ENCODE assay signal across 8 cellular contexts in genomic region chr5:115246361-115246991, GRCh38. TPM values are rescaled to one million over a fixed set of nuclear protein-coding genes. Genes with fewer than 3 reads are reported as not detected.
DNase-seq lines count a peak whose midpoint lies in the region; ATAC-seq and TF ChIP-seq lines count a peak whose summit lies in the region.

No MANE protein-coding gene starts in this region.

- peaks cover 19% of the 10 kb centered on the region for H3K4me1 ChIP-seq in lower lobe of right lung

- H3K27ac ChIP-seq in lower lobe of right lung = no peak overlapping the region

- peaks cover 10% of the 10 kb centered on the region for H3K36me3 ChIP-seq in lower lobe of right lung

- ATAC-seq in GM18502 (IDR thresholded peaks at IDR 0.05; ENCODE audit: poor library complexity, unreplicated experiment) (peak; percentile 64), HG03066 (IDR thresholded peaks at IDR 0.05; ENCODE audit: low read depth, unreplicated experiment) (peak; percentile 79), lower lobe of right lung (peak; percentile 63 to 66)

- intact Hi-C loops in lower lobe of right lung (cut with DNase I) = loop anchor here (5.0 kb wide), 1 partner anchor 149 kb away; no protein-coding TSS in a partner anchor

- no peak overlapping the region for H3K4me3 ChIP-seq in lower lobe of right lung

- H3K9me3 ChIP-seq in lower lobe of right lung = no peaks in the 10 kb centered on the region

- no peaks in the 10 kb centered on the region for H3K27me3 ChIP-seq in lower lobe of right lung (ENCODE audit: low read depth)

- no peak for DNase-seq in AG09319 (ENCODE audit: extremely low read depth, low read depth)
- DNase-seq in NCI-H526 treated with DMSO at 0.1 percent for 48 hours (lab: John Stamatoyannopoulos, UW) = peak; percentile 42
- DNase-seq in central memory CD4-positive, alpha-beta T cell = peak; percentile 17
- DNase-seq in lower lobe of right lung = no peak
- DNase-seq in COLO668 (lab: John Stamatoyannopoulos, UW; ENCODE audit: unreplicated experiment) = no peak
- no peak for DNase-seq in GDM1 (lab: John Stamatoyannopoulos, UW)

- TF ChIP-seq CTCF in AG09319 (IDR thresholded peaks at IDR 0.05; ENCODE audit: low read depth, low read length) (peak; percentile 66), lower lobe of right lung (IDR thresholded peaks at IDR 0.05) (peak; percentile 70)

RNA-seq across cellular contexts. Expression of gene PGGT1B, which starts 16.2 kb away (rescaled TPM):
- total RNA-seq in lower lobe of right lung = 47.5 TPM

RNA-seq across cellular contexts. Expression of gene CCDC112, which starts 50.0 kb away (rescaled TPM):
- 7.4 TPM for total RNA-seq in lower lobe of right lung

Comparison
In these comparisons a context has a peak if more than half of its experiments do, and no peak if none do; other contexts are left out.
1. DNase-seq: peak in NCI-H526 treated with DMSO at 0.1 percent for 48 hours (single experiment) and central memory CD4-positive, alpha-beta T cell (single experiment); none in AG09319 (single experiment), lower lobe of right lung (single experiment), COLO668 (single experiment) and GDM1 (single experiment).
2. Peak in every context shown above with its lines, with median percentiles within 50 percentile points of each other: ATAC-seq.